ENCODE assay signal across 9 cellular contexts in the genomic region with DNA sequence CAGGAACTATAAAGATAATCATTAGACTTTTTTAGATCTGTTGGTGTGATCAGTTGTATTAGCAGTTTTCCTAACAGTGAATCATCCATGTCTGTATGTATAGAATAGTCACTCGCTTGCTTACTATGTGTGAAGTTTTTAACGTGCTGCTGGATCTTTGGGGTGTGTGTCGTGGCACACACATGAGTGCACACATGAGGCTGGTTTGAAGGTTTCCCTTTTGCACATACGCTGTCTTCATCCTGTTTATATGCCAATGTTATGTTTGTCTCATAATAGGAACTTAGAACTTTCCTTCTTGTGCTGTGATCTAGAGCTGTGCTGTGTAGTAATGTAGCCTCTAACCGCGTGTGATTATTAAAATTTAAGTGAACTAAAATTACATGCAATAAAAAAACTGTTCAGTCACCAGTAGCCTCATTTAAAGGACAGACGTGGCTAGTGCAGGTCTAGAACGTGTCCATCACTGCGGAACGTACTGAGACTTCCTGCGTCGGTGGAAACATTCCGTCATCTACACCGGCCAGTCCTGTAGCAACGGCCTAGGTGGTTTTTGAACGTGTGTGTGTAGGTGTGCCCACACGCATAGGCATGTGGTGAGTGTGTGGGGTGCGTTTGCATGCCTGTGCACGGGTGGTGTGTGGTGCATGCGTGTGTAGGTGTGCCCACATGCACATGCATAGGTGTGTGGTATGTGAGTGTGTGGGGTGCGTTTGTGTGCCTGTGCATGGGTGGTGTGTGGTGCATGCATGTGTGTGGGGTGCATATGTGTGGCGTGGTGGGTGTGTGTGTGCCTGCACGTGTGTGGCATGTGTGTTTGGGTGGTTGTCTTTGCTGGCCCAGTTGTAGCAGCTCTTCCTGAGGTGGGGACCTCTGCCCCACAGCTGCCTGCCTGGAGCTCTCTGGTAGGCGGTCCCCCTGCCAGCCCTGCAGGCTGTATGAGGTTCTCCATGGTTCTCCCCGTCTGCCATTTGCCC. TPM values are rescaled to one million over a fixed set of nuclear protein-coding genes. Genes with fewer than 3 reads are reported as not detected.
A peak's percentile ranks its signal among the peaks of the same experiment; 100 is the strongest.
DNase-seq lines count a peak whose midpoint lies in the region; ATAC-seq and TF ChIP-seq lines count a peak whose summit lies in the region.
"Had no signal": no experiment of that assay in that cellular context is flagged by ENCODE, and none has a peak within 500 bp of the region (broad histone marks: within the 10 kb centered on the region; RNA-seq: fewer than 3 reads in every experiment).

No MANE protein-coding gene starts in this region.

- TF ChIP-seq EP300 in ovary (IDR thresholded peaks at IDR 0.05) = no peak

- H3K9me3 ChIP-seq in muscle layer of duodenum (ENCODE audit: control insufficient read depth in 1 of 2, low read length in 2 of 2) (no peaks in the 10 kb centered on the region), ovary (no peaks in the 10 kb centered on the region)

- no peaks in the 10 kb centered on the region for H3K27me3 ChIP-seq in muscle layer of duodenum (ENCODE audit: low read depth, low read length)
- H3K27me3 ChIP-seq in ovary = no peaks in the 10 kb centered on the region

- H3K4me3 ChIP-seq in muscle layer of duodenum (ENCODE audit: low read depth in 1 of 2, low read length in 2 of 2) (no peak overlapping the region), ovary (no peak overlapping the region)

- ATAC-seq in GM18505 (IDR thresholded peaks at IDR 0.05; ENCODE audit: unreplicated experiment) = peak; percentile 44
- peak; percentile 66 for ATAC-seq in GM21423 (IDR thresholded peaks at IDR 0.05; ENCODE audit: unreplicated experiment)
- ATAC-seq in HG03520 (IDR thresholded peaks at IDR 0.05; ENCODE audit: unreplicated experiment) = peak; percentile 40
- ATAC-seq in HG02840 (IDR thresholded peaks at IDR 0.05; ENCODE audit: low FRiP score, unreplicated experiment) = no peak

- 76 to 87% (median 81%) methylated on average over 25 of the region's 25 CpGs for WGBS in ovary, 3 donors

- TF ChIP-seq POLR2A in GM18505 (IDR thresholded peaks at IDR 0.05; ENCODE audit: borderline replicate concordance, extremely low read depth, insufficient read depth, insufficient read length) = no peak
- no peak for TF ChIP-seq POLR2A in ovary (IDR thresholded peaks at IDR 0.05)

- no peak for DNase-seq in activated CD8-positive, alpha-beta memory T cell treated with anti-CD3 and anti-CD28 coated beads for 24 hours
- DNase-seq in ovary (no peak), anterior cingulate cortex (lab: John Stamatoyannopoulos, UW) (no peak)
- DNase-seq: NCI-H187 treated with DMSO at 0.1 percent for 48 hours had no signal

- peak overlapping the region; percentile 29 for H3K27ac ChIP-seq in muscle layer of duodenum (ENCODE audit: low read length)
- H3K27ac ChIP-seq in ovary = no peak overlapping the region

- H3K4me1 ChIP-seq in muscle layer of duodenum (ENCODE audit: control insufficient read depth in 1 of 2, insufficient read depth in 2 of 2, low read length in 2 of 2) = peaks cover 21 to 79% of the 10 kb centered on the region in 2 donors
- H3K4me1 ChIP-seq in ovary (ENCODE audit: insufficient read depth) = peaks cover 14% of the 10 kb centered on the region

- no peak for TF ChIP-seq CTCF in ovary (IDR thresholded peaks at IDR 0.05)

- no peaks in the 10 kb centered on the region for H3K36me3 ChIP-seq in muscle layer of duodenum (ENCODE audit: control insufficient read depth in 1 of 2, insufficient read depth in 2 of 2, low read length in 2 of 2)
- H3K36me3 ChIP-seq in ovary = no peaks in the 10 kb centered on the region

- intact Hi-C loops in ovary (cut with DNase I) = no loop called here

RNA-seq across cellular contexts. Expression of a gene that starts 56.6 kb away (rescaled TPM):
- total RNA-seq in ovary = 10 to 100 TPM; 19.8 to 41.2 (median 35.3) TPM
- polyA plus RNA-seq in ovary = 10 to 100 TPM; 20.2 to 41.2 TPM
